In genomic region chr3:119681279-119681678, GRCh38 we compare ENCODE assay signal across 8 cellular contexts. TPM values are rescaled to one million over a fixed set of nuclear protein-coding genes. Genes with fewer than 3 reads are reported as not detected.
DNase-seq lines count a peak whose midpoint lies in the region; ATAC-seq and TF ChIP-seq lines count a peak whose summit lies in the region.

No MANE protein-coding gene starts in this region.

- intact Hi-C loops in OCI-LY7 (cut with micrococcal nuclease; ENCODE audit: unreplicated experiment), result loop anchor here (1.0 to 5.0 kb wide), 4 partner anchors 300 to 798 kb away; partner anchors contain the start of gene TEX55

- peaks cover 4% of the 10 kb centered on the region; the same call in 1 of the 2 replicates for H4K20me1 ChIP-seq in OCI-LY7 (ENCODE audit: insufficient read depth, low read length)

- peak; percentile 36 for TF ChIP-seq CTCF in HFF-Myc (IDR thresholded peaks at IDR 0.05; ENCODE audit: low read depth, low read length, missing control alignments)
- peak; percentile 82 for TF ChIP-seq CTCF in OCI-LY7 (conservative IDR thresholded peaks at IDR 0.05; ENCODE audit: low read length)

- POLR2A ChIA-PET in OCI-LY7 (lab: Charles Lee), result interaction anchor here (0.7 to 1.3 kb wide), 4 partner anchors 27 to 441 kb away, joined by 3 to 7 read pairs (median 3); partner anchors contain the start of genes B4GALT4 and TIMMDC1

- ATAC-seq in HG03280 (IDR thresholded peaks at IDR 0.05; ENCODE audit: unreplicated experiment) (no peak), GM21737 (IDR thresholded peaks at IDR 0.05; ENCODE audit: unreplicated experiment) (no peak)

- CTCF ChIA-PET in OCI-LY7 (lab: Charles Lee; ENCODE audit: unreplicated experiment), result no interaction called here

- H2AFZ ChIP-seq in OCI-LY7 (ENCODE audit: low read length), result peak overlapping the region; percentile 45; the same call in 1 of the 2 replicates

- no TSS peak for BruUV-seq in OCI-LY7 (replicated peaks; lab: Mats Ljungman, UMichigan)

- H3K9me2 ChIP-seq in OCI-LY7 (ENCODE audit: insufficient read depth, low read length), result no peaks in the 10 kb centered on the region

- peak; percentile 24 for DNase-seq in NCI-H2196 (lab: John Stamatoyannopoulos, UW; ENCODE audit: unreplicated experiment)
- no peak for DNase-seq in NCI-H2196 treated with DMSO at 0.1 percent for 48 hours (lab: John Stamatoyannopoulos, UW; ENCODE audit: unreplicated experiment)
- DNase-seq in HFF-Myc (ENCODE audit: extremely low read depth, low read depth), result no peak
- peak; percentile 63 for DNase-seq in OCI-LY7 (ENCODE audit: low spot score)
- DNase-seq in fibroblast of the conjunctiva (ENCODE audit: low read depth), result peak; percentile 51
- no peak for DNase-seq in activated CD4-positive, alpha-beta T cell treated with anti-CD3 and anti-CD28 coated beads for 48 hours

- H3K4me3 ChIP-seq in HFF-Myc (replicated peaks; ENCODE audit: low read depth, low read length) (no peak overlapping the region), OCI-LY7 (ENCODE audit: low read depth, low read length, poor library complexity, severe bottlenecking) (no peak overlapping the region)

- H3K4me2 ChIP-seq in OCI-LY7 (ENCODE audit: low read length), result no peak overlapping the region

- no peaks in the 10 kb centered on the region for H3K9me3 ChIP-seq in OCI-LY7 (ENCODE audit: low read length)

- peaks cover 5% of the 10 kb centered on the region for H3K79me2 ChIP-seq in OCI-LY7 (ENCODE audit: insufficient read depth, low read depth, low read length)

- H3K27ac ChIP-seq in OCI-LY7 (ENCODE audit: low read depth, low read length, poor library complexity, severe bottlenecking), result no peak overlapping the region

- H3K4me1 ChIP-seq in OCI-LY7 (ENCODE audit: insufficient read depth, low read length, poor library complexity, severe bottlenecking), result peaks cover 12% of the 10 kb centered on the region

- no peaks in the 10 kb centered on the region for H3K36me3 ChIP-seq in OCI-LY7 (ENCODE audit: insufficient read depth, low read length)

RNA-seq across cellular contexts. Expression of gene COX17, which starts 4.1 kb away (rescaled TPM):
- total RNA-seq in OCI-LY7 (2014; rRNA removed; shearing (Covaris generic)), result 77.3 and 109 TPM in 2 replicates
- total RNA-seq in OCI-LY7 (2022), result 78.5 and 80.0 TPM in 2 replicates

RNA-seq across cellular contexts. Expression of gene POPDC2, which starts 20.9 kb away (rescaled TPM):
- total RNA-seq in OCI-LY7 (2014; rRNA removed; shearing (Covaris generic)), result 0.16 and 1.1 TPM in 2 replicates
- 0.96 and 1.3 TPM in 2 replicates for total RNA-seq in OCI-LY7 (2022)

RNA-seq across cellular contexts. Expression of gene CFAP91, which starts 21.5 kb away (rescaled TPM):
- not detected in 2 replicates for total RNA-seq in OCI-LY7 (2014; rRNA removed; shearing (Covaris generic))
- not detected in 2 replicates for total RNA-seq in OCI-LY7 (2022)

Comparison
In these comparisons a context has a peak if more than half of its experiments do, and no peak if none do; other contexts are left out.
1. DNase-seq: peak in NCI-H2196 (single experiment), OCI-LY7 (single experiment) and fibroblast of the conjunctiva (single experiment); none in NCI-H2196 treated with DMSO at 0.1 percent for 48 hours (single experiment), HFF-Myc (single experiment) and activated CD4-positive, alpha-beta T cell treated with anti-CD3 and anti-CD28 coated beads for 48 hours (single experiment).